18 cellular contexts compared by ENCODE assay signal in genomic region chr5:154800582-154800981, GRCh38. TPM values are rescaled to one million over a fixed set of nuclear protein-coding genes. Genes with fewer than 3 reads are reported as not detected.
DNase-seq lines count a peak whose midpoint lies in the region; ATAC-seq and TF ChIP-seq lines count a peak whose summit lies in the region.
"Had no signal": no experiment of that assay in that cellular context is flagged by ENCODE, and none has a peak within 500 bp of the region (broad histone marks: within the 10 kb centered on the region; RNA-seq: fewer than 3 reads in every experiment).

No MANE protein-coding gene starts in this region.

- H3K27me3 ChIP-seq in cardiac muscle cell (no peaks in the 10 kb centered on the region), subcutaneous abdominal adipose tissue (ENCODE audit: control insufficient read depth in 5 of 5, insufficient read depth in 4 of 5, low read length in 5 of 5) (no peaks in the 10 kb centered on the region), WERI-Rb-1 (ENCODE audit: insufficient read depth, low read depth, severe bottlenecking) (no peaks in the 10 kb centered on the region)

- H3K27ac ChIP-seq in cardiac muscle cell (peak overlapping the region; percentile 87), subcutaneous abdominal adipose tissue (ENCODE audit: low read depth, low read length) (peak overlapping the region; percentile 10), WERI-Rb-1 (no peak overlapping the region)

- H3K4me3 ChIP-seq in cardiac muscle cell (no peak overlapping the region), subcutaneous abdominal adipose tissue (ENCODE audit: low read depth in 1 of 5, low read length in 5 of 5) (no peak overlapping the region), WERI-Rb-1 (ENCODE audit: low read depth, low read length) (no peak overlapping the region)
- H3K4me3 ChIP-seq: K562 had no signal

- no peaks in the 10 kb centered on the region for H3K9me3 Mint-ChIP-seq in HFFc6
- no peaks in the 10 kb centered on the region for H3K9me3 Mint-ChIP-seq in chondrocyte (ENCODE audit: low read depth)
- H3K9me3 Mint-ChIP-seq: CD8-positive, alpha-beta T cell had no signal

- H3K9me3 ChIP-seq in cardiac muscle cell (ENCODE audit: low read depth), result no peaks in the 10 kb centered on the region
- no peaks in the 10 kb centered on the region for H3K9me3 ChIP-seq in subcutaneous abdominal adipose tissue (ENCODE audit: control insufficient read depth in 5 of 5, low read length in 5 of 5)
- H3K9me3 ChIP-seq in WERI-Rb-1 (ENCODE audit: severe bottlenecking), result no peaks in the 10 kb centered on the region

- H3K36me3 Mint-ChIP-seq in HFFc6 (ENCODE audit: low read depth) (peaks cover 53% of the 10 kb centered on the region), chondrocyte (ENCODE audit: low read depth) (peaks cover 50% of the 10 kb centered on the region)

- no peak overlapping the region for H3K9ac ChIP-seq in subcutaneous abdominal adipose tissue (ENCODE audit: low read length in 5 of 5)

- H3K4me1 Mint-ChIP-seq in HFFc6 (ENCODE audit: low read depth) (peaks cover 25% of the 10 kb centered on the region), chondrocyte (ENCODE audit: low read depth) (peaks cover 15% of the 10 kb centered on the region)

- H3K36me3 ChIP-seq in cardiac muscle cell, result peaks cover 73% of the 10 kb centered on the region
- H3K36me3 ChIP-seq in subcutaneous abdominal adipose tissue (ENCODE audit: control insufficient read depth in 5 of 5, insufficient read depth in 5 of 5, low read length in 5 of 5), result peaks cover 53 to 87% (median 79%) of the 10 kb centered on the region in 5 donors
- H3K36me3 ChIP-seq in WERI-Rb-1, result peaks cover 93% of the 10 kb centered on the region

- H3K27me3 Mint-ChIP-seq in HFFc6 (ENCODE audit: insufficient read depth), result no peaks in the 10 kb centered on the region; the same call in 1 of the 2 replicates
- H3K27me3 Mint-ChIP-seq in chondrocyte (ENCODE audit: low read depth), result no peaks in the 10 kb centered on the region

- ATAC-seq in left ventricle myocardium superior, result no peak
- ATAC-seq in GM21515 (IDR thresholded peaks at IDR 0.05; ENCODE audit: unreplicated experiment), result no peak
- ATAC-seq: CD8-positive, alpha-beta T cell; K562; Right ventricle myocardium inferior had no signal

- H3K4me3 Mint-ChIP-seq in HFFc6, result no peak overlapping the region
- H3K4me3 Mint-ChIP-seq in chondrocyte (ENCODE audit: unreplicated experiment), result no peak overlapping the region
- H3K4me3 Mint-ChIP-seq: CD8-positive, alpha-beta T cell had no signal

- H3K27ac Mint-ChIP-seq in HFFc6 (peak overlapping the region; percentile 69), chondrocyte (ENCODE audit: unreplicated experiment) (peak overlapping the region; percentile 23)

- DNase-seq in cardiac muscle cell (ENCODE audit: low read depth in 1 of 2, low spot score in 1 of 2) (peak in 1 of 2 donors; percentile 29), left ventricle myocardium superior (no peak), HFFc6 (no peak), chondrocyte (ENCODE audit: low spot score) (no peak), middle frontal gyrus (ENCODE audit: extremely low spot score, low spot score) (no peak), WERI-Rb-1 (no peak)
- DNase-seq: CD8-positive, alpha-beta T cell; DND-41; GF-D8; GOT3; NCI-H1048; NCI-H1694; NCI-H69 had no signal

- TF ChIP-seq CTCF in cardiac muscle cell (IDR thresholded peaks at IDR 0.05; ENCODE audit: low read depth, low read length) (no peak), HFFc6 (IDR thresholded peaks at IDR 0.05) (no peak), chondrocyte (IDR thresholded peaks at IDR 0.05) (no peak), WERI-Rb-1 (IDR thresholded peaks at IDR 0.05; ENCODE audit: low read depth, low read length) (no peak)

- H3K4me1 ChIP-seq in cardiac muscle cell (ENCODE audit: low read depth) (peaks cover 6% of the 10 kb centered on the region), subcutaneous abdominal adipose tissue (ENCODE audit: control insufficient read depth in 5 of 5, insufficient read depth in 5 of 5, low read length in 5 of 5) (peaks cover 0 to 9% (median 0%) of the 10 kb centered on the region in 5 donors)

- intact Hi-C loops in left ventricle myocardium superior (cut with micrococcal nuclease), result no loop called here

RNA-seq across cellular contexts. Expression of gene LARP1, which starts 45.4 kb away (rescaled TPM):
- total RNA-seq in cardiac muscle cell, result 70.6 and 97.8 TPM in 2 replicates
- polyA plus RNA-seq in cardiac muscle cell, result 40.7 and 57.6 TPM in 2 replicates
- total RNA-seq in left ventricle myocardium superior, result 155 TPM
- 100 to 1,000 TPM; 204 to 228 (median 208) TPM for total RNA-seq in HFFc6 (2021; fragmentation: NEBNext Ultra II Directional; extraction: Animal tissue kit (Norgen Biotek cat#: 25700))
- 225 to 272 TPM (median 258 TPM) in 3 replicates for total RNA-seq in chondrocyte

RNA-seq across cellular contexts. Expression of gene FAXDC2, which starts 49.8 kb away (rescaled TPM):
- 22.4 and 39.4 TPM in 2 replicates for total RNA-seq in cardiac muscle cell
- 25.1 and 45.3 TPM in 2 replicates for polyA plus RNA-seq in cardiac muscle cell
- total RNA-seq in left ventricle myocardium superior, result 26.1 TPM
- 1 to 10 TPM; 3.1 to 4.7 (median 3.6) TPM for total RNA-seq in HFFc6 (2021; fragmentation: NEBNext Ultra II Directional; extraction: Animal tissue kit (Norgen Biotek cat#: 25700))
- 2.3 to 6.1 TPM (median 2.5 TPM) in 3 replicates for total RNA-seq in chondrocyte
- total RNA-seq: A673 had no signal

RNA-seq across cellular contexts. Expression of gene CNOT8, which starts 57.8 kb away (rescaled TPM):
- 45.2 and 55.7 TPM in 2 replicates for total RNA-seq in cardiac muscle cell
- polyA plus RNA-seq in cardiac muscle cell, result 37.2 and 45.6 TPM in 2 replicates
- total RNA-seq in left ventricle myocardium superior, result 26.1 TPM
- 10 to 100 TPM; 29.5 to 38.6 (median 30.8) TPM for total RNA-seq in HFFc6 (2021; fragmentation: NEBNext Ultra II Directional; extraction: Animal tissue kit (Norgen Biotek cat#: 25700))
- total RNA-seq in chondrocyte, result 35.3 to 37.0 TPM (median 36.3 TPM) in 3 replicates
